In the genomic region with DNA sequence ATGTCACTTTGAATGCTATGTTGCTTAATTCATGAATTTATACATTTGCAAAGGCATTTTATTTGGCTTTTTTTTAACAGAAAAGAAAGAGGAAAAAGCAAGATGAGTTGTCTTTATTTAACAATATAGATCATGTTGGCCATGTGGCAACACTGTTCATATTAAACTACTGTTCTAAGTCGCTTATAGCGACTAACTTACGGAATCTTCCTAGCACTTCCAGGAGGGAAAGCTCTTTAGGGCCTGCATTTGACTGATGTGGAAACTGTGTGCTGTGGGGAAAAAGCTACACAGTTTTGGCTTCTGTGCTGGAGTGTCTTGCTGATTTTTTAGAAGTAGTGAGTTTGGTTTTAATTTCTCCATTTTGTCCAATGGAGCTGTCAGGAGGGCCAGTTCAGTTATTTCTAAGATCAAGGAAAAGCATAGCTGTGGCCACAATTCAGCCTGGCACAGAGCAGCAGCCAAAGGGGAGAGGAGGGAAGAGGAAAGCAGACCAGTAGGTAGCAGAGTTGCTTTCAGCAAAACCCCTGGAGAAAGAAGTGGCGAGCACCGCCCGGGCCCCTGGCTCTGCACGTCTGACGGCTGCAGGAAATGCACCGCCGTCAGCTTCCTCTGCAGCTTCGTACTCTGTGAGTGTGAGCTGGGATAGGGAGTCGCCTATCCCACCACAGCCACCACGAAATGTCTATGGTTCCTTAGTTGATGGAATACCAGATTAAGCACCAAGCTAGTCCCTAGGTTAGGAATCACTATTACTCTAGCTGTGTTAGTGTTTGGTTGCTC, we compare ENCODE assay signal across 8 cellular contexts.
DNase-seq lines count a peak whose midpoint lies in the region; ATAC-seq, FAIRE-seq and TF ChIP-seq lines count a peak whose summit lies in the region.

No MANE protein-coding gene starts in this region.

- no peak overlapping the region for H3K4me3 ChIP-seq in GM23338
- peak overlapping the region; percentile 73 for H3K4me3 ChIP-seq in OCI-LY3 (ENCODE audit: low read length)
- no peak overlapping the region for H3K4me3 ChIP-seq in esophagus (ENCODE audit: low read depth in 1 of 2, low read length in 2 of 2)
- no peak overlapping the region for H3K4me3 ChIP-seq in endodermal cell (ENCODE audit: low read length)

- DNase-seq in GM23338 (ENCODE audit: low spot score) (no peak), progenitor cell of endocrine pancreas (ENCODE audit: low spot score, unreplicated experiment) (no peak), iPS-NIHi7 (ENCODE audit: extremely low spot score) (no peak), H54 (ENCODE audit: insufficient read length, low spot score) (no peak), endodermal cell (no peak)
- no peak for DNase-seq in stimulated activated naive B cell treated with anti-CD40 and anti-IgM and Interleukin-4, amounts not matched to agents 10 μg/mL and 1 μg/mL and 100 μg/mL, for 72 hours

- 31 to 54% methylated on average over 13 of the region's 13 CpGs for WGBS in esophagus, 2 donors
- 86 to 89% methylated on average over 12 to 13 of the region's 13 CpGs for WGBS in endodermal cell (ENCODE audit: insufficient coverage in 1 of 2, insufficient read length in 1 of 2), 2 experiments

- H3K27me3 Mint-ChIP-seq in GM23338 (ENCODE audit: insufficient read depth, low read depth, poor library complexity) (peaks cover 2% of the 10 kb centered on the region), progenitor cell of endocrine pancreas (no peaks in the 10 kb centered on the region), endodermal cell (ENCODE audit: insufficient read depth) (no peaks in the 10 kb centered on the region)
- H3K27me3 Mint-ChIP-seq in stimulated activated naive B cell treated with anti-CD40 and anti-IgM and Interleukin-4, amounts not matched to agents 10 μg/mL and 1 μg/mL and 100 μg/mL, for 72 hours, result no peaks in the 10 kb centered on the region

- H3K9ac ChIP-seq in OCI-LY3 (ENCODE audit: low read length), result peak overlapping the region; percentile 57
- H3K9ac ChIP-seq in endodermal cell (ENCODE audit: extremely low read depth, low read length, poor library complexity, severe bottlenecking), result no peak overlapping the region

- no peaks in the 10 kb centered on the region for H3K27me3 ChIP-seq in GM23338 (ENCODE audit: insufficient read depth)
- no peaks in the 10 kb centered on the region for H3K27me3 ChIP-seq in OCI-LY3 (ENCODE audit: low read depth, low read length)
- no peaks in the 10 kb centered on the region for H3K27me3 ChIP-seq in esophagus (ENCODE audit: control insufficient read depth in 1 of 2, insufficient read depth in 2 of 2, low read length in 2 of 2)
- no peaks in the 10 kb centered on the region for H3K27me3 ChIP-seq in endodermal cell (ENCODE audit: control insufficient read depth, insufficient read depth, low read length, poor library complexity, severe bottlenecking)

- H3K4me1 ChIP-seq in GM23338 (ENCODE audit: insufficient read depth) (no peaks in the 10 kb centered on the region), OCI-LY3 (ENCODE audit: low read length) (peaks cover 56% of the 10 kb centered on the region), esophagus (ENCODE audit: control insufficient read depth in 2 of 2, insufficient read depth in 2 of 2, low read length in 1 of 2) (peaks cover 0 to 8% of the 10 kb centered on the region in 2 donors), endodermal cell (ENCODE audit: control insufficient read depth, insufficient read depth, low read length) (no peaks in the 10 kb centered on the region)

- H3K27ac Mint-ChIP-seq in GM23338, result no peak overlapping the region; the same call in 1 of the 2 replicates
- H3K27ac Mint-ChIP-seq in stimulated activated naive B cell treated with anti-CD40 and anti-IgM and Interleukin-4, amounts not matched to agents 10 μg/mL and 1 μg/mL and 100 μg/mL, for 72 hours, result peak overlapping the region; percentile 89
- H3K27ac Mint-ChIP-seq in progenitor cell of endocrine pancreas, result no peak overlapping the region
- H3K27ac Mint-ChIP-seq in endodermal cell, result no peak overlapping the region

- TF ChIP-seq CTCF in GM23338 (conservative IDR thresholded peaks at IDR 0.05; ENCODE audit: low read depth in 2 of 2) (no peak), OCI-LY3 (IDR thresholded peaks at IDR 0.05; ENCODE audit: low read depth, low read length) (no peak), progenitor cell of endocrine pancreas (IDR thresholded peaks at IDR 0.05; ENCODE audit: unreplicated experiment) (no peak), endodermal cell (conservative IDR thresholded peaks at IDR 0.05) (no peak)

- H3K4me1 Mint-ChIP-seq in GM23338, result peaks cover 19% of the 10 kb centered on the region
- peaks cover 54 to 87% of the 10 kb centered on the region in 2 donors for H3K4me1 Mint-ChIP-seq in stimulated activated naive B cell treated with anti-CD40 and anti-IgM and Interleukin-4, amounts not matched to agents 10 μg/mL and 1 μg/mL and 100 μg/mL, for 72 hours
- H3K4me1 Mint-ChIP-seq in progenitor cell of endocrine pancreas (ENCODE audit: low read depth), result peaks cover 12% of the 10 kb centered on the region
- H3K4me1 Mint-ChIP-seq in endodermal cell, result peaks cover 5% of the 10 kb centered on the region

- no peak for FAIRE-seq in H54 (lab: Jason Lieb, UNC)

- peaks cover 3% of the 10 kb centered on the region for H3K9me2 ChIP-seq in GM23338 (ENCODE audit: insufficient read depth)

- H3K4me3 Mint-ChIP-seq in GM23338 (no peak overlapping the region), progenitor cell of endocrine pancreas (ENCODE audit: low read depth) (no peak overlapping the region), endodermal cell (no peak overlapping the region)
- H3K4me3 Mint-ChIP-seq in stimulated activated naive B cell treated with anti-CD40 and anti-IgM and Interleukin-4, amounts not matched to agents 10 μg/mL and 1 μg/mL and 100 μg/mL, for 72 hours, result peak overlapping the region; percentile 33 to 66

- H4K20me1 ChIP-seq in GM23338 (replicated peaks; ENCODE audit: insufficient read depth), result no peaks in the 10 kb centered on the region
- H4K20me1 ChIP-seq in OCI-LY3 (ENCODE audit: insufficient read depth, low read length), result no peaks in the 10 kb centered on the region

- no peak overlapping the region for H3K27ac ChIP-seq in GM23338 (ENCODE audit: low read depth)
- peak overlapping the region; percentile 69 for H3K27ac ChIP-seq in OCI-LY3 (ENCODE audit: low read length)
- peak overlapping the region; percentile 84 to 91 for H3K27ac ChIP-seq in esophagus (ENCODE audit: low read depth in 2 of 2, low read length in 1 of 2)
- no peak overlapping the region for H3K27ac ChIP-seq in endodermal cell (ENCODE audit: low read depth, low read length)

- no peaks in the 10 kb centered on the region for H3F3A ChIP-seq in GM23338 (replicated peaks; ENCODE audit: low read depth)

- H3K9me3 ChIP-seq in OCI-LY3 (ENCODE audit: insufficient read depth, low read length) (peaks cover 4% of the 10 kb centered on the region; the same call in 1 of the 2 replicates), esophagus (ENCODE audit: control insufficient read depth in 2 of 2, insufficient read depth in 1 of 2, low read depth in 1 of 2, low read length in 1 of 2) (no peaks in the 10 kb centered on the region), endodermal cell (ENCODE audit: control insufficient read depth, low read length) (no peaks in the 10 kb centered on the region)

- H3K4me2 ChIP-seq in GM23338 (no peak overlapping the region), OCI-LY3 (ENCODE audit: low read length) (peak overlapping the region; percentile 86)

- no peak for TF ChIP-seq POLR2A in H54 (IDR thresholded peaks at IDR 0.05; ENCODE audit: low read depth, low read length)

- H3K36me3 ChIP-seq in GM23338 (ENCODE audit: insufficient read depth) (no peaks in the 10 kb centered on the region), OCI-LY3 (replicated peaks; ENCODE audit: low read depth, low read length) (no peaks in the 10 kb centered on the region), esophagus (ENCODE audit: control insufficient read depth in 2 of 2, insufficient read depth in 2 of 2, low read length in 1 of 2) (peaks cover 0 to 3% of the 10 kb centered on the region in 2 donors), endodermal cell (ENCODE audit: control insufficient read depth, insufficient read depth, low read length) (no peaks in the 10 kb centered on the region)

- no peaks in the 10 kb centered on the region for H3K36me3 Mint-ChIP-seq in GM23338 (ENCODE audit: low read depth)
- peaks cover 0 to 9% of the 10 kb centered on the region in 2 donors for H3K36me3 Mint-ChIP-seq in stimulated activated naive B cell treated with anti-CD40 and anti-IgM and Interleukin-4, amounts not matched to agents 10 μg/mL and 1 μg/mL and 100 μg/mL, for 72 hours
- peaks cover 5% of the 10 kb centered on the region for H3K36me3 Mint-ChIP-seq in progenitor cell of endocrine pancreas (ENCODE audit: insufficient read depth)
- peaks cover 2% of the 10 kb centered on the region for H3K36me3 Mint-ChIP-seq in endodermal cell (ENCODE audit: low read depth)

- no peaks in the 10 kb centered on the region for H3K9me3 Mint-ChIP-seq in GM23338
- H3K9me3 Mint-ChIP-seq in stimulated activated naive B cell treated with anti-CD40 and anti-IgM and Interleukin-4, amounts not matched to agents 10 μg/mL and 1 μg/mL and 100 μg/mL, for 72 hours, result peaks cover 0 to 6% of the 10 kb centered on the region in 2 donors
- H3K9me3 Mint-ChIP-seq in progenitor cell of endocrine pancreas (ENCODE audit: low read depth), result no peaks in the 10 kb centered on the region
- no peaks in the 10 kb centered on the region for H3K9me3 Mint-ChIP-seq in endodermal cell

- H2AFZ ChIP-seq in GM23338 (0 out of 2 replicates have a peak overlapping the region, but pooled peaks have one; percentile 69), OCI-LY3 (ENCODE audit: low read depth, low read length) (peak overlapping the region; percentile 44)

- H3K79me2 ChIP-seq in GM23338 (replicated peaks; ENCODE audit: insufficient read depth) (no peaks in the 10 kb centered on the region), OCI-LY3 (ENCODE audit: low read length) (no peaks in the 10 kb centered on the region)

- peak; percentile 62 for ATAC-seq in GM23338
- peak; percentile 32 to 43 for ATAC-seq in stimulated activated naive B cell treated with anti-CD40 and anti-IgM and Interleukin-4, amounts not matched to agents 10 μg/mL and 1 μg/mL and 100 μg/mL, for 72 hours (replicated peaks)

TF ChIP-seq in GM23338, 12 proteins besides CTCF, POLR2A, EP300 and RAD21 (continues in another document):
- no peak for TF ChIP-seq POLR2AphosphoS5 (IDR thresholded peaks at IDR 0.05; ENCODE audit: low read depth)
- no peak for TF ChIP-seq NANOG (IDR thresholded peaks at IDR 0.05; ENCODE audit: borderline replicate concordance)
- TF ChIP-seq CREB1 (CRISPR knock-in tag; IDR thresholded peaks at IDR 0.05; ENCODE audit: low read depth), result no peak
- TF ChIP-seq ZNF114 (CRISPR knock-in tag; IDR thresholded peaks at IDR 0.05), result no peak
- no peak for TF ChIP-seq STAT1 (IDR thresholded peaks at IDR 0.05; ENCODE audit: unreplicated experiment)

Comparison
In these comparisons a context has a peak if more than half of its experiments do, and no peak if none do; other contexts are left out.
1. H3K27ac ChIP-seq: peak in OCI-LY3 (single experiment) and esophagus (2 of 2); none in GM23338 (single experiment) and endodermal cell (single experiment).
2. H3K4me3 Mint-ChIP-seq: peak in stimulated activated naive B cell treated with anti-CD40 and anti-IgM and Interleukin-4, amounts not matched to agents 10 μg/mL and 1 μg/mL and 100 μg/mL, for 72 hours (2 of 2); none in GM23338 (single experiment), progenitor cell of endocrine pancreas (single experiment) and endodermal cell (single experiment).